In the genomic region with DNA sequence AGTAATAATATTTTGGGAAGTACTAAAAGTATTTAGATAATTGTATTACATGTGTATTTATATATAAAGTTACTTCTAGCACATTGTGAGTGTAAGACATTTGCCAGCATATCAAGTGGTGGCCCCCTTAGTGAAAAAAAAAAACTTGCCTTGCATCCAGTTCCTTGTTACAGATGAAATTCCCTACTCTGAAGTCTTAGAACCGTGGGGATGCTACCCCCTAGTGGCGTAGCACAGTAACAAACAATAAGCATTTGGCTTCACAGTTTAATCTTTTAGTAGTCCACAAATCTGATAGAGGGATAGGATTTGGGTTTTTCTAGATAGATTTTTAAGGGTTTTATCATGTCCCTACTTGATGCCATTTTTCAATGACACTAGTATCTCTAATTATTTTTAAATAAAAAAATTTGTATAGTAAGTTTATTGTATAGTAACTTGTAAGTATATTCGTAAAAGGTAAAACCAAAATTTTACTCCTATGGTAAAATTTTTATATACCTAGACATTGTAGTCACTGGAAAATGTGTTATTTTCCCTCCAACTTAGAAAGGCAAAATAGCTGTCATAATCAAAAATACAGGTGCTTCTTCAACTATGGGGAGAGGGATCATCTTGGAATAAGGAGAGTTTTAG, we compare ENCODE assay signal across 8 cellular contexts. TPM values are rescaled to one million over a fixed set of nuclear protein-coding genes. Genes with fewer than 3 reads are reported as not detected.
DNase-seq lines count a peak whose midpoint lies in the region; ATAC-seq, FAIRE-seq and TF ChIP-seq lines count a peak whose summit lies in the region.

No MANE protein-coding gene starts in this region.

- H3K4me3 Mint-ChIP-seq in activated CD8-positive, alpha-beta T cell treated with anti-CD3 and anti-CD28 coated beads, Interleukin-2, amount 10 ng/mL, durations not matched to agents 7 days and 5 days = no peak overlapping the region
- no peak overlapping the region for H3K4me3 Mint-ChIP-seq in stimulated activated naive B cell treated with anti-CD40 and anti-IgM and Interleukin-4, amounts not matched to agents 10 μg/mL and 1 μg/mL and 100 μg/mL, for 72 hours

- peaks cover 67% of the 10 kb centered on the region for H3K36me3 Mint-ChIP-seq in activated CD8-positive, alpha-beta T cell treated with anti-CD3 and anti-CD28 coated beads, Interleukin-2, amount 10 ng/mL, durations not matched to agents 7 days and 5 days (ENCODE audit: low read depth)
- peaks cover 3 to 24% of the 10 kb centered on the region in 2 donors for H3K36me3 Mint-ChIP-seq in stimulated activated naive B cell treated with anti-CD40 and anti-IgM and Interleukin-4, amounts not matched to agents 10 μg/mL and 1 μg/mL and 100 μg/mL, for 72 hours

- ATAC-seq in activated CD8-positive, alpha-beta T cell treated with anti-CD3 and anti-CD28 coated beads, Interleukin-2, amount 10 ng/mL, durations not matched to agents 7 days and 5 days = peak; percentile 70
- ATAC-seq in stimulated activated naive B cell treated with anti-CD40 and anti-IgM and Interleukin-4, amounts not matched to agents 10 μg/mL and 1 μg/mL and 100 μg/mL, for 72 hours (replicated peaks) = peak; percentile 71 to 75

- FAIRE-seq in endometrium (lab: Jason Lieb, UNC) = peak; percentile 84

- H3K4me1 Mint-ChIP-seq in activated CD8-positive, alpha-beta T cell treated with anti-CD3 and anti-CD28 coated beads, Interleukin-2, amount 10 ng/mL, durations not matched to agents 7 days and 5 days (ENCODE audit: low read depth) = peaks cover 47% of the 10 kb centered on the region
- H3K4me1 Mint-ChIP-seq in stimulated activated naive B cell treated with anti-CD40 and anti-IgM and Interleukin-4, amounts not matched to agents 10 μg/mL and 1 μg/mL and 100 μg/mL, for 72 hours = peaks cover 0 to 1% of the 10 kb centered on the region in 2 donors

- H3K4me3 ChIP-seq in BJ (ENCODE audit: low read depth, low read length) = no peak overlapping the region

- POLR2A ChIA-PET in BJ (lab: Charles Lee) = interaction anchor here (0.7 kb wide), 1 partner anchor 12 kb away, joined by 9 read pairs; no protein-coding TSS in a partner anchor
- POLR2A ChIA-PET in activated CD8-positive, alpha-beta T cell treated with anti-CD3 and anti-CD28 coated beads, Interleukin-2, amount 10 ng/mL, durations not matched to agents 7 days and 5 days (lab: Charles Lee) = interaction anchor here (1.1 to 1.5 kb wide), 4 partner anchors 12 to 36 kb away, joined by 3 to 7 read pairs (median 4); partner anchors contain the start of gene TRIM59

- peak; percentile 82 for TF ChIP-seq CTCF in BJ (IDR thresholded peaks at IDR 0.05; ENCODE audit: insufficient read depth, low read depth, low read length)

- H3K27ac Mint-ChIP-seq in activated CD8-positive, alpha-beta T cell treated with anti-CD3 and anti-CD28 coated beads, Interleukin-2, amount 10 ng/mL, durations not matched to agents 7 days and 5 days = no peak overlapping the region
- H3K27ac Mint-ChIP-seq in stimulated activated naive B cell treated with anti-CD40 and anti-IgM and Interleukin-4, amounts not matched to agents 10 μg/mL and 1 μg/mL and 100 μg/mL, for 72 hours = no peak overlapping the region

- H3K27me3 ChIP-seq in BJ (ENCODE audit: control insufficient read depth, insufficient read depth, low read length) = no peaks in the 10 kb centered on the region

- no peaks in the 10 kb centered on the region for H3K9me3 Mint-ChIP-seq in activated CD8-positive, alpha-beta T cell treated with anti-CD3 and anti-CD28 coated beads, Interleukin-2, amount 10 ng/mL, durations not matched to agents 7 days and 5 days (ENCODE audit: insufficient read depth)
- no peaks in the 10 kb centered on the region for H3K9me3 Mint-ChIP-seq in stimulated activated naive B cell treated with anti-CD40 and anti-IgM and Interleukin-4, amounts not matched to agents 10 μg/mL and 1 μg/mL and 100 μg/mL, for 72 hours

- no peaks in the 10 kb centered on the region for H3K27me3 Mint-ChIP-seq in activated CD8-positive, alpha-beta T cell treated with anti-CD3 and anti-CD28 coated beads, Interleukin-2, amount 10 ng/mL, durations not matched to agents 7 days and 5 days (ENCODE audit: low read depth)
- no peaks in the 10 kb centered on the region for H3K27me3 Mint-ChIP-seq in stimulated activated naive B cell treated with anti-CD40 and anti-IgM and Interleukin-4, amounts not matched to agents 10 μg/mL and 1 μg/mL and 100 μg/mL, for 72 hours

- DNase-seq in BJ (ENCODE audit: low read depth) = no peak
- peak; percentile 16 for DNase-seq in GM19238 (ENCODE audit: insufficient read length, low spot score)
- peak; percentile 76 for DNase-seq in HT1080 (ENCODE audit: low read depth)
- DNase-seq in NOMO-1 treated with DMSO at 0.1 percent for 48 hours (lab: John Stamatoyannopoulos, UW; ENCODE audit: unreplicated experiment) = peak; percentile 82
- peak; percentile 70 for DNase-seq in activated CD8-positive, alpha-beta T cell treated with anti-CD3 and anti-CD28 coated beads, Interleukin-2, amount 10 ng/mL, durations not matched to agents 7 days and 5 days
- DNase-seq in mucosa of gallbladder (ENCODE audit: low spot score) = peak; percentile 41
- DNase-seq in stimulated activated naive B cell treated with anti-CD40 and anti-IgM and Interleukin-4, amounts not matched to agents 10 μg/mL and 1 μg/mL and 100 μg/mL, for 72 hours = peak; percentile 40

- H3K36me3 ChIP-seq in BJ (ENCODE audit: control insufficient read depth, insufficient read depth, low read length) = 0 out of 2 replicates have a peak, but pooled peaks cover 2% of the 10 kb centered on the region

- CTCF ChIA-PET in BJ (lab: Yijun Ruan, JAX) = interaction anchor here (0.7 to 3.3 kb wide), 17 partner anchors 9 to 427 kb away, joined by 3 to 34 read pairs (median 4); partner anchors contain the start of gene SMC4
- CTCF ChIA-PET in activated CD8-positive, alpha-beta T cell treated with anti-CD3 and anti-CD28 coated beads, Interleukin-2, amount 10 ng/mL, durations not matched to agents 7 days and 5 days (lab: Charles Lee) = interaction anchor here (0.6 to 2.3 kb wide), 15 partner anchors 10 to 529 kb away, joined by 3 to 14 read pairs (median 3); partner anchors contain the start of gene TRIM59

RNA-seq across cellular contexts. Expression of gene SMC4, which starts 14.3 kb away (rescaled TPM):
- polyA plus RNA-seq in BJ (2011; rRNA removed) = 26.1 and 41.5 TPM in 2 replicates
- polyA minus RNA-seq in BJ (2011; rRNA and poly(A)+ RNA removed) = 10.3 and 18.3 TPM in 2 replicates
- total RNA-seq in HT1080 (2014; rRNA removed; shearing (Covaris generic)) = 240 and 369 TPM in 2 replicates
- polyA plus RNA-seq in HT1080 (2015; cell fraction: cytosol; rRNA removed) = 205 and 209 TPM in 2 replicates
- 733 and 744 TPM in 2 replicates for polyA plus RNA-seq in HT1080 (2015; cell fraction: nucleus; rRNA removed)
- 100 to 1,000 TPM; 292 to 300 TPM for total RNA-seq in activated CD8-positive, alpha-beta T cell treated with anti-CD3 and anti-CD28 coated beads, Interleukin-2, amount 10 ng/mL, durations not matched to agents 7 days and 5 days
- total RNA-seq in mucosa of gallbladder = 32.2 TPM

RNA-seq across cellular contexts. Expression of gene IFT80, which starts 14.7 kb away (rescaled TPM):
- 10.4 and 20.6 TPM in 2 replicates for polyA plus RNA-seq in BJ (2011; rRNA removed)
- polyA minus RNA-seq in BJ (2011; rRNA and poly(A)+ RNA removed) = 6.6 and 9.7 TPM in 2 replicates
- total RNA-seq in HT1080 (2014; rRNA removed; shearing (Covaris generic)) = 13.5 and 18.3 TPM in 2 replicates
- 24.5 and 34.7 TPM in 2 replicates for polyA plus RNA-seq in HT1080 (2015; cell fraction: cytosol; rRNA removed)
- polyA plus RNA-seq in HT1080 (2015; cell fraction: nucleus; rRNA removed) = 57.8 and 58.7 TPM in 2 replicates
- total RNA-seq in activated CD8-positive, alpha-beta T cell treated with anti-CD3 and anti-CD28 coated beads, Interleukin-2, amount 10 ng/mL, durations not matched to agents 7 days and 5 days = 10 to 100 TPM; 27.5 to 29.7 TPM
- 25.8 TPM for total RNA-seq in mucosa of gallbladder

RNA-seq across cellular contexts. Expression of gene TRIM59, which starts 35.9 kb away (rescaled TPM):
- 10.3 and 17.2 TPM in 2 replicates for polyA plus RNA-seq in BJ (2011; rRNA removed)
- 20.3 and 23.9 TPM in 2 replicates for polyA minus RNA-seq in BJ (2011; rRNA and poly(A)+ RNA removed)
- total RNA-seq in HT1080 (2014; rRNA removed; shearing (Covaris generic)) = 13.3 and 16.5 TPM in 2 replicates
- 8.1 and 8.7 TPM in 2 replicates for polyA plus RNA-seq in HT1080 (2015; cell fraction: cytosol; rRNA removed)
- polyA plus RNA-seq in HT1080 (2015; cell fraction: nucleus; rRNA removed) = 12.9 and 14.2 TPM in 2 replicates
- 10 to 100 TPM; 51.2 to 53.5 TPM for total RNA-seq in activated CD8-positive, alpha-beta T cell treated with anti-CD3 and anti-CD28 coated beads, Interleukin-2, amount 10 ng/mL, durations not matched to agents 7 days and 5 days
- 5.6 TPM for total RNA-seq in mucosa of gallbladder
